In genomic region chr15:90994059-90994416, GRCh38 we compare ENCODE assay signal across 8 cellular contexts. TPM values are rescaled to one million over a fixed set of nuclear protein-coding genes. Genes with fewer than 3 reads are reported as not detected.
DNase-seq lines count a peak whose midpoint lies in the region; ATAC-seq and TF ChIP-seq lines count a peak whose summit lies in the region.

No MANE protein-coding gene starts in this region.

- H3K4me3 ChIP-seq in iPS-11a (ENCODE audit: low read depth, low read length), result peak overlapping the region; percentile 95
- peak overlapping the region; percentile 61 to 93 (median 80) for H3K4me3 ChIP-seq in spleen

- POLR2A ChIA-PET in CD4-positive, alpha-beta T cell (lab: Charles Lee), result interaction anchor here (0.6 to 1.2 kb wide), 5 partner anchors 9 to 62 kb away, joined by 3 to 6 read pairs (median 3); partner anchors contain the start of genes HDDC3 and UNC45A

- no peak for TF ChIP-seq CTCF in CD4-positive, alpha-beta T cell (IDR thresholded peaks at IDR 0.05)
- no peak for TF ChIP-seq CTCF in spleen (IDR thresholded peaks at IDR 0.05 in 8 of 11, conservative IDR thresholded peaks at IDR 0.05 in 3 of 11)

- H3K27ac ChIP-seq in CD4-positive, alpha-beta T cell (ENCODE audit: low read depth, low read length), result no peak overlapping the region
- peak overlapping the region; percentile 67 to 91 (median 84) for H3K27ac ChIP-seq in spleen

- H3K4me1 Mint-ChIP-seq in CD4-positive, alpha-beta T cell (ENCODE audit: low read depth), result peaks cover 21% of the 10 kb centered on the region

- H3K27ac Mint-ChIP-seq in CD4-positive, alpha-beta T cell, result peak overlapping the region; percentile 99

- no peaks in the 10 kb centered on the region for H3K9me3 Mint-ChIP-seq in CD4-positive, alpha-beta T cell

- WGBS in spleen, 5 donors, result 0 to 1% (median 0%) methylated on average over 31 to 50 of the region's 50 CpGs

- TF ChIP-seq POLR2A in spleen (IDR thresholded peaks at IDR 0.05), result no peak

- H3K27me3 Mint-ChIP-seq in CD4-positive, alpha-beta T cell, result no peaks in the 10 kb centered on the region

- peaks cover 28% of the 10 kb centered on the region for H3K36me3 Mint-ChIP-seq in CD4-positive, alpha-beta T cell (ENCODE audit: low read depth)

- H3K36me3 ChIP-seq in spleen, result peaks cover 0 to 25% (median 13%) of the 10 kb centered on the region in 6 donors

- H3K4me1 ChIP-seq in spleen, result peaks cover 0 to 34% (median 15%) of the 10 kb centered on the region in 6 donors

- H3K9me3 ChIP-seq in CD4-positive, alpha-beta T cell (ENCODE audit: control insufficient read depth, low read length), result no peaks in the 10 kb centered on the region
- no peaks in the 10 kb centered on the region for H3K9me3 ChIP-seq in spleen

- intact Hi-C loops in CD4-positive, alpha-beta T cell (cut with DNase I, micrococcal nuclease), result loop anchor here (2.0 to 10.0 kb wide), 4 partner anchors 27 to 59 kb away; partner anchors contain the start of genes HDDC3 (in 1 of the 2), RCCD1 (in 1 of the 2) and UNC45A (in 1 of the 2)
- intact Hi-C loops in spleen (cut with DNase I; ENCODE audit: low total_unique reads), result no loop called here

- CTCF ChIA-PET in CD4-positive, alpha-beta T cell (lab: Charles Lee), result interaction anchor here (1.2 to 1.3 kb wide), 2 partner anchors 59 to 62 kb away, joined by 4 to 5 read pairs; partner anchors contain the start of genes HDDC3 and UNC45A

- no peaks in the 10 kb centered on the region for H3K27me3 ChIP-seq in CD4-positive, alpha-beta T cell (ENCODE audit: control insufficient read depth, insufficient read depth, low read length)
- no peaks in the 10 kb centered on the region for H3K27me3 ChIP-seq in spleen (replicated peaks in 1 of 7)

- ATAC-seq in CD4-positive, alpha-beta T cell (ENCODE audit: poor library complexity), result peak; percentile 9
- ATAC-seq in GM19397 (IDR thresholded peaks at IDR 0.05; ENCODE audit: unreplicated experiment) (peak; percentile 15), HG03442 (IDR thresholded peaks at IDR 0.05; ENCODE audit: unreplicated experiment) (peak; percentile 21)

- H3K4me3 Mint-ChIP-seq in CD4-positive, alpha-beta T cell, result peak overlapping the region; percentile 100

- DNase-seq in CD4-positive, alpha-beta T cell, result peak in 2 of 10 experiments; percentile 1 to 2
- DNase-seq in activated gamma-delta T cell (lab: John Stamatoyannopoulos, UW), result peak; percentile 26
- no peak for DNase-seq in spleen
- DNase-seq in cerebellum (ENCODE audit: low spot score), result no peak
- no peak for DNase-seq in NCI-H226

RNA-seq across cellular contexts. Expression of gene PRC1, which starts 0.3 kb away (rescaled TPM):
- 10 to 100 TPM; 24.4 to 26.7 TPM for total RNA-seq in CD4-positive, alpha-beta T cell
- total RNA-seq in spleen (10 to 100 TPM in 4 of 7 donors, 1 to 10 TPM in 3; 6.0 to 40.0 (median 15.0) TPM), cerebellum (43.1 TPM)
- polyA plus RNA-seq in spleen, result 10 to 100 TPM in 1 of 3 donors, 1 to 10 TPM in 2; 7.4 to 13.9 (median 8.8) TPM

RNA-seq across cellular contexts. Expression of gene VPS33B, which starts 28.4 kb away (rescaled TPM):
- 10 to 100 TPM; 17.2 to 23.8 TPM for total RNA-seq in CD4-positive, alpha-beta T cell
- 10 to 100 TPM; 13.2 to 25.0 (median 19.1) TPM for total RNA-seq in spleen
- polyA plus RNA-seq in spleen, result 10 to 100 TPM; 12.1 to 27.6 (median 15.6) TPM
- 11.3 TPM for total RNA-seq in cerebellum

RNA-seq across cellular contexts. Expression of gene RCCD1, which starts 39.4 kb away (rescaled TPM):
- total RNA-seq in CD4-positive, alpha-beta T cell, result 1 to 10 TPM; 4.5 to 4.8 TPM
- total RNA-seq in spleen, result 10 to 100 TPM in 2 of 7 donors, 1 to 10 TPM in 5; 6.9 to 11.4 (median 8.7) TPM
- polyA plus RNA-seq in spleen, result 1 to 10 TPM; 3.6 to 9.0 (median 6.3) TPM
- 18.1 TPM for total RNA-seq in cerebellum

RNA-seq across cellular contexts. Expression of gene UNC45A, which starts 59.0 kb away (rescaled TPM):
- 10 to 100 TPM; 17.6 to 18.9 TPM for total RNA-seq in CD4-positive, alpha-beta T cell
- total RNA-seq in spleen (10 to 100 TPM; 32.8 to 59.5 (median 42.6) TPM), cerebellum (39.0 TPM)
- polyA plus RNA-seq in spleen, result 10 to 100 TPM; 32.2 to 43.6 (median 32.8) TPM
